ENCODE assay signal across 6 cellular contexts in the genomic region with DNA sequence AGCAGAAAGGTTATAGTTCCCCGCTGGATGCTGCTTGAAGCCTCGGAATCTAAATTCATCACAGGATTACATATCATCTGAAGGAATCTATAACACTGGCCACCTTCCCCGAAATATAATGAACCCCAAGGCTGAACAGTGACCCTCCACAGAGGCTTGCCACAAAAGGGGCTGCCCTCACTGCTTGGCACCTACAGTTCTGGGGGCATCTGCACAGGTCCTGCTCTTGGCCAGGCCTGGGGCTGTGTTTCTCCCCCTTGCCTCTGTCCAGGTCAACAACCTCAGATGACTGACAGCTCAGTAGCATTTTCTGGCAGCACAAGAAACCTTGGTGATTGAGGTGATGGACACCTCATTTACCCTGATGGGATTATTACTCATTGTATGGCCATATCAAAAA. TPM values are rescaled to one million over a fixed set of nuclear protein-coding genes. Genes with fewer than 3 reads are reported as not detected.
"Had no signal": no experiment of that assay in that cellular context is flagged by ENCODE, and none has a peak within 500 bp of the region (broad histone marks: within the 10 kb centered on the region; RNA-seq: fewer than 3 reads in every experiment).

No MANE protein-coding gene starts in this region.

- H3K4me3 ChIP-seq: K562 had no signal

- DNase-seq: H9, HCEC 1CT, HFFc6, IMR-90 had no signal

- H3K27ac Mint-ChIP-seq: GM23338, H9, HFFc6 had no signal

- H3K9me3 Mint-ChIP-seq: GM23338 had no signal

- ATAC-seq: GM23338, K562 had no signal

- H3K4me3 Mint-ChIP-seq: GM23338, HFFc6 had no signal

RNA-seq across cellular contexts. Expression of a gene that starts 1.5 kb away (rescaled TPM):
- total RNA-seq: HFFc6, IMR-90 had no signal
